8 cellular contexts compared by ENCODE assay signal in genomic region chr6:127343753-127344659, GRCh38. TPM values are rescaled to one million over a fixed set of nuclear protein-coding genes. Genes with fewer than 3 reads are reported as not detected.
DNase-seq lines count a peak whose midpoint lies in the region; TF ChIP-seq lines count a peak whose summit lies in the region.

No MANE protein-coding gene starts in this region.

- no peaks in the 10 kb centered on the region for H3K27me3 Mint-ChIP-seq in activated naive CD4-positive, alpha-beta T cell treated with anti-CD3 and anti-CD28 coated beads for 36 hours (ENCODE audit: low read depth)

- peaks cover 16% of the 10 kb centered on the region for H3K36me3 Mint-ChIP-seq in activated naive CD4-positive, alpha-beta T cell treated with anti-CD3 and anti-CD28 coated beads for 36 hours (ENCODE audit: low read depth)

- H3K27ac Mint-ChIP-seq in activated naive CD4-positive, alpha-beta T cell treated with anti-CD3 and anti-CD28 coated beads for 36 hours: no peak overlapping the region

- no peaks in the 10 kb centered on the region for H3K9me3 Mint-ChIP-seq in activated naive CD4-positive, alpha-beta T cell treated with anti-CD3 and anti-CD28 coated beads for 36 hours

- H3K4me1 ChIP-seq in testis: peaks cover 23% of the 10 kb centered on the region

- peak overlapping the region; percentile 98 for H3K4me3 ChIP-seq in NB4 (ENCODE audit: low read depth, low read length)
- peak overlapping the region; percentile 76 for H3K4me3 ChIP-seq in astrocyte of the cerebellum (ENCODE audit: low read depth, low read length)
- peak overlapping the region; percentile 69 to 74 for H3K4me3 ChIP-seq in testis

- CTCF ChIA-PET in activated naive CD4-positive, alpha-beta T cell treated with anti-CD3 and anti-CD28 coated beads for 36 hours (lab: Charles Lee): interaction anchor here (0.8 to 1.3 kb wide), 4 partner anchors 42 to 195 kb away, joined by 3 to 5 read pairs (median 4); no protein-coding TSS in a partner anchor

- TF ChIP-seq POLR2A in NB4 (IDR thresholded peaks at IDR 0.05; ENCODE audit: extremely low read depth, insufficient read length) (no peak), testis (IDR thresholded peaks at IDR 0.05) (no peak)

- no peaks in the 10 kb centered on the region for H3K27me3 ChIP-seq in testis

- TF ChIP-seq CTCF in NB4 (IDR thresholded peaks at IDR 0.05; ENCODE audit: low read depth, low read length): no peak
- TF ChIP-seq CTCF in astrocyte of the cerebellum (IDR thresholded peaks at IDR 0.05; ENCODE audit: low read depth, low read length, missing control alignments): no peak
- TF ChIP-seq CTCF in testis (IDR thresholded peaks at IDR 0.05): no peak

- peaks cover 9% of the 10 kb centered on the region for H3K4me1 Mint-ChIP-seq in activated naive CD4-positive, alpha-beta T cell treated with anti-CD3 and anti-CD28 coated beads for 36 hours (ENCODE audit: low read depth)

- intact Hi-C loops in activated naive CD4-positive, alpha-beta T cell treated with anti-CD3 and anti-CD28 coated beads for 36 hours (cut with micrococcal nuclease): loop anchor here (1.0 to 5.0 kb wide), 10 partner anchors 41 to 1357 kb away; partner anchors contain the start of genes CENPW, RNF146 and TRMT11
- intact Hi-C loops in testis (cut with DNase I; ENCODE audit: low total_unique reads): no loop called here

- H3K4me3 Mint-ChIP-seq in activated naive CD4-positive, alpha-beta T cell treated with anti-CD3 and anti-CD28 coated beads for 36 hours: no peak overlapping the region

- peak overlapping the region; percentile 87 to 90 for H3K27ac ChIP-seq in testis

- peak; percentile 10 for DNase-seq in activated naive CD4-positive, alpha-beta T cell treated with anti-CD3 and anti-CD28 coated beads for 36 hours
- no peak for DNase-seq in activated naive CD4-positive, alpha-beta T cell treated with anti-CD3 and anti-CD28 coated beads, Interleukin-2, amount 50 U/mL, for 16 hours
- DNase-seq in NB4 (ENCODE audit: low read depth) (peak; percentile 51), astrocyte of the cerebellum (ENCODE audit: low read depth) (no peak), iPS-NIHi11 (ENCODE audit: low spot score) (peak; percentile 15), testis (peak; percentile 18), GM19240 (ENCODE audit: insufficient read length, low spot score) (no peak)
- no peak for DNase-seq in NK-92 treated with Interleukin-12 subunit alpha and Interleukin-12 subunit beta, amount 100 ng/mL, for 24 hours (lab: John Stamatoyannopoulos, UW)

- 2 to 3% methylated on average over 27 of the region's 27 CpGs for WGBS in testis, 2 donors

- H3K9me3 ChIP-seq in testis: no peaks in the 10 kb centered on the region

- in situ Hi-C loops in astrocyte of the cerebellum (cut with HindIII; ENCODE audit: low sequenced_read_pairs): no loop called here

- H3K36me3 ChIP-seq in testis (ENCODE audit: low read depth, missing control alignments): no peaks in the 10 kb centered on the region

RNA-seq across cellular contexts. Expression of gene ECHDC1, which starts 0.6 kb away (rescaled TPM):
- 10 to 100 TPM; 40.1 to 41.4 TPM for total RNA-seq in activated naive CD4-positive, alpha-beta T cell treated with anti-CD3 and anti-CD28 coated beads for 36 hours
- 10 to 100 TPM; 34.9 to 37.6 TPM for total RNA-seq in testis
- polyA plus RNA-seq in testis (ENCODE audit: insufficient read depth, low read depth, low replicate concordance): 30.9 TPM

Comparison
In these comparisons a context has a peak if more than half of its experiments do, and no peak if none do; other contexts are left out.
1. DNase-seq: peak in activated naive CD4-positive, alpha-beta T cell treated with anti-CD3 and anti-CD28 coated beads for 36 hours (single experiment), NB4 (single experiment), iPS-NIHi11 (single experiment) and testis (single experiment); none in activated naive CD4-positive, alpha-beta T cell treated with anti-CD3 and anti-CD28 coated beads, Interleukin-2, amount 50 U/mL, for 16 hours (single experiment), astrocyte of the cerebellum (single experiment), GM19240 (single experiment) and NK-92 treated with Interleukin-12 subunit alpha and Interleukin-12 subunit beta, amount 100 ng/mL, for 24 hours (single experiment).
2. Peak in every context shown above with its lines, with median percentiles within 50 percentile points of each other: H3K4me3 ChIP-seq.